ENCODE assay signal across 8 cellular contexts in the genomic region with DNA sequence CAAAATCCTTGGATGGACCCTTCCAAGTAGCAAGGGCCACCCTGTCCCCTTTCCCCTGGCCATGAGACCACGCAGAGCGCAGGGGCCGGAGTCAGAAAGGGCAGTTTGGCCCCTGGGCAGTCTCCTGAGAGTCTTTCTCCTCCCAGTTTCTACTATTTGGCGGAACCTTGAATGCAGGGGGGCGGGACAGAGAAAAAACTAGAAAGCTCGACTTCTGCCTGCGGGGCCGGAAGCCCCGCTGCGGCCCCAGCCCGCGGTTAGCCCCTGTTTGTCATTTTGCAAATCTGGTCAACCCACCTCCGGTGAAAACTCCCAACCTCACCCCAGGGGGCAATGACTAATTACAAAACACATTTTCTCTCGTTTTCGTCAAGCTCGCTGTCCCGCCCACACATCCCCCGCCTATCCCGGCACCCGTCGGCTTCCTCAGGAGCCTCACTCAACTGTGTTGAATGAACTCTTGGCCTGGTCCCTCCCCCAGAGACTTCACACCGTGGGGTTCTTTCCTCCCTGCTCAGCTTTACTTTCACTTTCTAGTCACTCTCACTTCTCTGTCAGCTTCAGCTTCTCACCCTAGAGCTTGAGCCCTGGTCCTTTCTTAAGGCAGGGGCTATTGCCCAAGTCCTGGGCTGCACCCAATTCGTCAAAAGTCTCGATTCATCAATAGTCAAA.
A peak's percentile ranks its signal among the peaks of the same experiment; 100 is the strongest.
DNase-seq lines count a peak whose midpoint lies in the region; ATAC-seq, FAIRE-seq and TF ChIP-seq lines count a peak whose summit lies in the region.

No MANE protein-coding gene starts in this region.

- DNase-seq in GM12892 (ENCODE audit: insufficient read length) (peak; percentile 62), HFF-Myc (ENCODE audit: extremely low read depth, low read depth) (peak; percentile 86), MV-4-11 (lab: John Stamatoyannopoulos, UW) (peak; percentile 99), activated B cell treated with CpG ODN at 0.5 μM for 24 hours (peak; percentile 89), cardiac fibroblast (ENCODE audit: low read depth in 2 of 2) (peak; percentile 95), kidney (peak; percentile 96), epidermal melanocyte (ENCODE audit: insufficient read length, low spot score) (no peak)
- DNase-seq in stimulated activated CD4-positive, alpha-beta T cell treated with anti-CD3 and anti-CD28 coated beads, Interleukin-15, amount 100 ng/mL, for 1 hour (ENCODE audit: low read depth in 1 of 2, low spot score in 1 of 2) = peak; percentile 86 to 89

- POLR2A ChIA-PET in activated B cell treated with CpG ODN at 0.5 μM for 24 hours (lab: Charles Lee) = interaction anchor here (0.5 to 3.0 kb wide), 29 partner anchors 9 to 359 kb away, joined by 3 to 149 read pairs (median 7); a partner anchor contains a TSS

- H3K36me3 ChIP-seq in kidney (ENCODE audit: control insufficient read depth in 1 of 2, insufficient read depth in 2 of 2, low read length in 2 of 2) = no peaks in the 10 kb centered on the region

- no peaks in the 10 kb centered on the region for H3K9me3 Mint-ChIP-seq in activated B cell treated with CpG ODN at 0.5 μM for 24 hours

- peaks cover 21 to 28% of the 10 kb centered on the region in 2 donors for H3K4me1 ChIP-seq in kidney (ENCODE audit: control insufficient read depth in 1 of 2, insufficient read depth in 1 of 2, low read depth in 1 of 2, low read length in 2 of 2)

- peak overlapping the region; percentile 23 for H3K4me3 ChIP-seq in HFF-Myc (replicated peaks; ENCODE audit: low read depth, low read length)
- H3K4me3 ChIP-seq in cardiac fibroblast (replicated peaks in 1 of 2; ENCODE audit: low read depth in 2 of 2, low read length in 2 of 2) = peak overlapping the region; percentile 35 to 42
- H3K4me3 ChIP-seq in kidney (ENCODE audit: low read length in 2 of 2) = peak overlapping the region; percentile 31 to 58

- peaks cover 83% of the 10 kb centered on the region for H3K4me1 Mint-ChIP-seq in activated B cell treated with CpG ODN at 0.5 μM for 24 hours

- H3K36me3 Mint-ChIP-seq in activated B cell treated with CpG ODN at 0.5 μM for 24 hours (ENCODE audit: low read depth) = no peaks in the 10 kb centered on the region

- FAIRE-seq in GM12892 (lab: Jason Lieb, UNC) = peak; percentile 90
- no peak for FAIRE-seq in kidney (lab: Jason Lieb, UNC)

- peak overlapping the region; percentile 95 to 96 for H3K27ac ChIP-seq in kidney (ENCODE audit: low read depth in 2 of 2, low read length in 2 of 2)

- peak; percentile 63 for TF ChIP-seq POLR2A in GM12892 (IDR thresholded peaks at IDR 0.05; ENCODE audit: low read depth, low read length)

- peak overlapping the region; percentile 94 for H3K27ac Mint-ChIP-seq in activated B cell treated with CpG ODN at 0.5 μM for 24 hours

- H3K4me3 Mint-ChIP-seq in activated B cell treated with CpG ODN at 0.5 μM for 24 hours = peak overlapping the region; percentile 84

- TF ChIP-seq CTCF in HFF-Myc (IDR thresholded peaks at IDR 0.05; ENCODE audit: low read depth, low read length, missing control alignments) = no peak
- no peak for TF ChIP-seq CTCF in activated B cell treated with CpG ODN at 0.5 μM for 24 hours (IDR thresholded peaks at IDR 0.05)
- no peak for TF ChIP-seq CTCF in cardiac fibroblast (IDR thresholded peaks at IDR 0.05; ENCODE audit: low read depth, low read length)
- no peak for TF ChIP-seq CTCF in kidney (IDR thresholded peaks at IDR 0.05; ENCODE audit: borderline replicate concordance, extremely low read depth, insufficient read depth)

- no peaks in the 10 kb centered on the region for H3K9me3 ChIP-seq in kidney (ENCODE audit: control insufficient read depth in 1 of 2, low read length in 2 of 2)

- peak; percentile 96 for ATAC-seq in activated B cell treated with CpG ODN at 0.5 μM for 24 hours (ENCODE audit: low read depth)

- intact Hi-C loops in activated B cell treated with CpG ODN at 0.5 μM for 24 hours (cut with micrococcal nuclease) (loop anchor here (1.0 to 5.0 kb wide), 10 partner anchors 8 to 361 kb away; a partner anchor contains a TSS), kidney (cut with DNase I) (loop anchor here (10.0 kb wide), 1 partner anchor 53 kb away; no protein-coding TSS in a partner anchor)

- no peaks in the 10 kb centered on the region for H3K27me3 Mint-ChIP-seq in activated B cell treated with CpG ODN at 0.5 μM for 24 hours

- H3K9ac ChIP-seq in kidney (ENCODE audit: low read length in 2 of 2) = peak overlapping the region; percentile 48 to 88

- CTCF ChIA-PET in activated B cell treated with CpG ODN at 0.5 μM for 24 hours (lab: Charles Lee) = interaction anchor here (0.9 to 3.0 kb wide), 17 partner anchors 14 to 163 kb away, joined by 3 to 22 read pairs (median 4); no protein-coding TSS in a partner anchor
